ENCODE assay signal across 1 cellular context in genomic region chr15:51284871-51285270, GRCh38.
TF ChIP-seq lines count a peak whose summit lies in the region.

No MANE protein-coding gene starts in this region.

TF ChIP-seq in GM12878, 131 proteins besides CTCF, POLR2A, EP300 and RAD21:
- TF ChIP-seq MTA2 (IDR thresholded peaks at IDR 0.05; ENCODE audit: low read depth), result no peak
- no peak for TF ChIP-seq EGR1 (IDR thresholded peaks at IDR 0.05; ENCODE audit: borderline replicate concordance in 1 of 2, low read depth in 2 of 2, low read length in 2 of 2)
- TF ChIP-seq CEBPZ (IDR thresholded peaks at IDR 0.05; ENCODE audit: low read depth, low read length), result no peak
- peak; percentile 16; the same call in 1 of the 2 replicates for TF ChIP-seq RUNX3 (IDR thresholded peaks at IDR 0.05; ENCODE audit: low read length)
- no peak for TF ChIP-seq KLF5 (IDR thresholded peaks at IDR 0.05; ENCODE audit: partially characterized antibody)
